15 cellular contexts compared by ENCODE assay signal in the genomic region with DNA sequence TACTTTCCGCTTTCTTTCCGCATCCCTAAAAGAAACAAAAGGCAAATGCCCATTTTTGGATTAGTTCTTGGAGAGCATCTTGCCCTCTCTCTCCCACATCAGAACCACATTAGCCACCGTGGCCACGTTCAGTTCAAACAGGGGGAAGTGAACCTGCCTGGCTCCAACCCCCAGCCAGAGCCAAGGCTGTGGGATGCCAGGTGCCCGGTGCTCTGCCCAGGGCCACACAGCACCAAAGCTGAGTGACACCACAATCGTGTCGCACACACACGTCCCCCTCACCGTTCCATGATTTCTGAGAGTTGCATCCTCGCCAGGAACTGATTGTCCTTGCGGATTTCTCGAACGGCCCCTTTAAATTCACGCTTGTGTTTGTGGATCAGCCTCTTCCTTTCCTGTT. TPM values are rescaled to one million over a fixed set of nuclear protein-coding genes. Genes with fewer than 3 reads are reported as not detected.
DNase-seq lines count a peak whose midpoint lies in the region; ATAC-seq and TF ChIP-seq lines count a peak whose summit lies in the region.
"Had no signal": no experiment of that assay in that cellular context is flagged by ENCODE, and none has a peak within 500 bp of the region (broad histone marks: within the 10 kb centered on the region; RNA-seq: fewer than 3 reads in every experiment).

No MANE protein-coding gene starts in this region.

- TF ChIP-seq CTCF in right atrium auricular region (IDR thresholded peaks at IDR 0.05) (no peak), lung (IDR thresholded peaks at IDR 0.05; ENCODE audit: control extremely low read depth, extremely low read depth) (no peak), type B pancreatic cell (conservative IDR thresholded peaks at IDR 0.05) (no peak)

- H3K4me1 ChIP-seq in right atrium auricular region (peaks cover 3 to 22% of the 10 kb centered on the region in 2 donors), lung (ENCODE audit: control insufficient read depth in 2 of 2, insufficient read depth in 2 of 2, low read length in 2 of 2) (peaks cover 4 to 14% of the 10 kb centered on the region in 2 donors)
- H3K4me1 ChIP-seq: uterus had no signal

- no peaks in the 10 kb centered on the region for H3K9me3 Mint-ChIP-seq in activated T-cell treated with anti-CD3 and anti-CD28 coated beads, Interleukin-2, amount 50 U/mL, for 24 hours
- no peaks in the 10 kb centered on the region for H3K9me3 Mint-ChIP-seq in type B pancreatic cell

- peaks cover 88% of the 10 kb centered on the region for H3K36me3 Mint-ChIP-seq in activated T-cell treated with anti-CD3 and anti-CD28 coated beads, Interleukin-2, amount 50 U/mL, for 24 hours (ENCODE audit: low read depth)
- H3K36me3 Mint-ChIP-seq in type B pancreatic cell, result peaks cover 3% of the 10 kb centered on the region

- H3K9me3 ChIP-seq in right atrium auricular region (no peaks in the 10 kb centered on the region), lung (ENCODE audit: control insufficient read depth in 2 of 2, insufficient read depth in 1 of 2, low read length in 1 of 2) (no peaks in the 10 kb centered on the region)
- H3K9me3 ChIP-seq: esophagus squamous epithelium, uterus had no signal

- intact Hi-C loops in Right ventricle myocardium inferior (cut with DNase I), result no loop called here

- H3K4me3 Mint-ChIP-seq in activated T-cell treated with anti-CD3 and anti-CD28 coated beads, Interleukin-2, amount 50 U/mL, for 24 hours, result peak overlapping the region; percentile 51
- H3K4me3 Mint-ChIP-seq in type B pancreatic cell, result peak overlapping the region; percentile 52

- H3K27me3 Mint-ChIP-seq in activated T-cell treated with anti-CD3 and anti-CD28 coated beads, Interleukin-2, amount 50 U/mL, for 24 hours, result no peaks in the 10 kb centered on the region
- no peaks in the 10 kb centered on the region for H3K27me3 Mint-ChIP-seq in type B pancreatic cell

- H3K4me1 Mint-ChIP-seq in activated T-cell treated with anti-CD3 and anti-CD28 coated beads, Interleukin-2, amount 50 U/mL, for 24 hours (ENCODE audit: low read depth), result peaks cover 67% of the 10 kb centered on the region
- peaks cover 18% of the 10 kb centered on the region for H3K4me1 Mint-ChIP-seq in type B pancreatic cell (ENCODE audit: unreplicated experiment)

- no peak for ATAC-seq in Right ventricle myocardium inferior
- no peak for ATAC-seq in lung (ENCODE audit: insufficient read depth, low FRiP score)

- 88 to 89% methylated on average over 14 of the region's 14 CpGs for WGBS in lung, 2 donors

- no peak overlapping the region for H3K27ac ChIP-seq in right atrium auricular region
- peak overlapping the region in 1 of 2 donors; percentile 26 for H3K27ac ChIP-seq in lung (ENCODE audit: low read depth in 1 of 2, low read length in 1 of 2)
- H3K27ac ChIP-seq: esophagus squamous epithelium, hepatocyte, uterus had no signal

- peak; percentile 65 for DNase-seq in Right ventricle myocardium inferior (ENCODE audit: missing footprints)
- DNase-seq in right atrium auricular region (ENCODE audit: low spot score), result no peak
- DNase-seq in activated T-cell treated with anti-CD3 and anti-CD28 coated beads, Interleukin-2, amount 50 U/mL, for 24 hours, result peak; percentile 30
- peak; percentile 22 for DNase-seq in lung (ENCODE audit: low spot score)
- no peak for DNase-seq in type B pancreatic cell (ENCODE audit: extremely low spot score, unreplicated experiment)
- DNase-seq in effector CD8-positive, alpha-beta T cell (lab: John Stamatoyannopoulos, UW), result no peak
- DNase-seq in SKM-1 treated with dmso at 0.1 percent for 144 hours (lab: John Stamatoyannopoulos, UW; ENCODE audit: unreplicated experiment), result no peak
- no peak for DNase-seq in NCI-H2196 (lab: John Stamatoyannopoulos, UW; ENCODE audit: unreplicated experiment)
- DNase-seq: DMS79 treated with DMSO at 0.1 percent for 48 hours, esophagus squamous epithelium, KBM-7, NCI-H526, SHP77 had no signal

- no peaks in the 10 kb centered on the region for H3K27me3 ChIP-seq in right atrium auricular region
- H3K27me3 ChIP-seq in lung (ENCODE audit: control insufficient read depth, insufficient read depth), result no peaks in the 10 kb centered on the region
- H3K27me3 ChIP-seq: esophagus squamous epithelium, hepatocyte, uterus had no signal

- H3K4me3 ChIP-seq in right atrium auricular region, result no peak overlapping the region
- no peak overlapping the region for H3K4me3 ChIP-seq in lung
- H3K4me3 ChIP-seq: esophagus squamous epithelium, hepatocyte, uterus had no signal

- peaks cover 61% of the 10 kb centered on the region for H3K36me3 ChIP-seq in right atrium auricular region
- H3K36me3 ChIP-seq in lung (ENCODE audit: control insufficient read depth in 2 of 2, insufficient read depth in 2 of 2, low read length in 2 of 2), result peaks cover 7 to 53% of the 10 kb centered on the region in 2 donors
- H3K36me3 ChIP-seq: uterus had no signal

- H3K27ac Mint-ChIP-seq in activated T-cell treated with anti-CD3 and anti-CD28 coated beads, Interleukin-2, amount 50 U/mL, for 24 hours, result peak overlapping the region; percentile 90
- no peak overlapping the region for H3K27ac Mint-ChIP-seq in type B pancreatic cell

RNA-seq across cellular contexts. Expression of a gene that starts 24.3 kb away (rescaled TPM):
- total RNA-seq in Right ventricle myocardium inferior, result 18.3 TPM
- 10 to 100 TPM; 12.2 to 14.2 TPM for total RNA-seq in right atrium auricular region
- 10 to 100 TPM; 13.3 to 25.4 TPM for total RNA-seq in lung
- 10 to 100 TPM; 18.9 to 20.4 TPM for polyA plus RNA-seq in lung
- total RNA-seq in type B pancreatic cell (ENCODE audit: low replicate concordance), result 32.4 and 33.8 TPM in 2 replicates

RNA-seq across cellular contexts. Expression of a gene that starts 24.5 kb away (rescaled TPM):
- 7.7 TPM for total RNA-seq in Right ventricle myocardium inferior
- 1 to 10 TPM; 7.0 to 8.2 TPM for total RNA-seq in right atrium auricular region
- total RNA-seq in lung, result 1 to 10 TPM; 4.6 to 6.7 TPM
- 1 to 10 TPM; 1.8 to 1.9 TPM for polyA plus RNA-seq in lung
- total RNA-seq in type B pancreatic cell (ENCODE audit: low replicate concordance), result 8.9 and 9.3 TPM in 2 replicates

Comparison
In these comparisons a context has a peak if more than half of its experiments do, and no peak if none do; other contexts are left out.
1. DNase-seq: peak in Right ventricle myocardium inferior (single experiment), activated T-cell treated with anti-CD3 and anti-CD28 coated beads, Interleukin-2, amount 50 U/mL, for 24 hours (single experiment) and lung (single experiment); none in right atrium auricular region (single experiment), type B pancreatic cell (single experiment), effector CD8-positive, alpha-beta T cell (single experiment), SKM-1 treated with dmso at 0.1 percent for 144 hours (single experiment) and NCI-H2196 (single experiment).